ENCODE assay signal across 15 cellular contexts in genomic region chr1:16189003-16189402, GRCh38. TPM values are rescaled to one million over a fixed set of nuclear protein-coding genes. Genes with fewer than 3 reads are reported as not detected.
A peak's percentile ranks its signal among the peaks of the same experiment; 100 is the strongest.
DNase-seq lines count a peak whose midpoint lies in the region; ATAC-seq, FAIRE-seq and TF ChIP-seq lines count a peak whose summit lies in the region.
"Had no signal": no experiment of that assay in that cellular context is flagged by ENCODE, and none has a peak within 500 bp of the region (broad histone marks: within the 10 kb centered on the region; RNA-seq: fewer than 3 reads in every experiment).

No MANE protein-coding gene starts in this region.

- FAIRE-seq in HTR-8/SVneo (lab: Jason Lieb, UNC): no peak

- no peak overlapping the region for H3K4me3 ChIP-seq in choroid plexus epithelial cell (ENCODE audit: low read depth, low read length)
- H3K4me3 ChIP-seq: ascending aorta had no signal

- DNase-seq in A172 (ENCODE audit: low spot score) (peak; percentile 57), HTR-8/SVneo (ENCODE audit: insufficient read length, low spot score) (peak; percentile 19), choroid plexus epithelial cell (ENCODE audit: low read depth) (peak; percentile 34), left lobe of liver (ENCODE audit: low spot score) (no peak), NCI-H1092 treated with DMSO at 0.1 percent for 48 hours (lab: John Stamatoyannopoulos, UW) (no peak), foreskin melanocyte (no peak)
- no peak for DNase-seq in stimulated activated CD4-positive, alpha-beta T cell treated with anti-CD3 and anti-CD28 coated beads, Interleukin-2, amount 100 ng/mL, for 48 hours
- DNase-seq: endodermal cell; NCI-H1048; NCI-H345; OCI-M1; stimulated activated CD4-positive, alpha-beta T cell treated with anti-CD3 and anti-CD28 coated beads, Interleukin-1b, Interleukin-23, amount 100 ng/mL, for 48 hours; T-helper 9 cell had no signal

- peak; percentile 19 for ATAC-seq in left lobe of liver
- no peak for ATAC-seq in HG02623 (IDR thresholded peaks at IDR 0.05; ENCODE audit: unreplicated experiment)

- TF ChIP-seq CTCF in choroid plexus epithelial cell (conservative IDR thresholded peaks at IDR 0.05; ENCODE audit: low read depth, low read length): no peak

RNA-seq across cellular contexts. Expression of gene ARHGEF19, which starts 23.4 kb away (rescaled TPM):
- 0.50 and 1.1 TPM in 2 replicates for total RNA-seq in A172 (2014; rRNA removed; shearing (Covaris generic))
- total RNA-seq in left lobe of liver: 1.9 TPM

RNA-seq across cellular contexts. Expression of gene EPHA2, which starts 33.1 kb away (rescaled TPM):
- total RNA-seq in A172 (2014; rRNA removed; shearing (Covaris generic)): 54.3 and 78.1 TPM in 2 replicates
- 6.5 TPM for total RNA-seq in left lobe of liver

RNA-seq across cellular contexts. Expression of gene CPLANE2, which starts 48.0 kb away (rescaled TPM):
- 2.5 and 5.5 TPM in 2 replicates for total RNA-seq in A172 (2014; rRNA removed; shearing (Covaris generic))
- 4.7 TPM for total RNA-seq in left lobe of liver
- total RNA-seq: ascending aorta had no signal

Comparison
In these comparisons a context has a peak if more than half of its experiments do, and no peak if none do; other contexts are left out.
1. DNase-seq: peak in A172 (single experiment), HTR-8/SVneo (single experiment) and choroid plexus epithelial cell (single experiment); none in left lobe of liver (single experiment), NCI-H1092 treated with DMSO at 0.1 percent for 48 hours (single experiment), stimulated activated CD4-positive, alpha-beta T cell treated with anti-CD3 and anti-CD28 coated beads, Interleukin-2, amount 100 ng/mL, for 48 hours (0 of 2) and foreskin melanocyte (single experiment).